13 cellular contexts compared by ENCODE assay signal in genomic region chr7:116652793-116653192, GRCh38. TPM values are rescaled to one million over a fixed set of nuclear protein-coding genes. Genes with fewer than 3 reads are reported as not detected.
DNase-seq lines count a peak whose midpoint lies in the region; ATAC-seq and TF ChIP-seq lines count a peak whose summit lies in the region.
"Had no signal": no experiment of that assay in that cellular context is flagged by ENCODE, and none has a peak within 500 bp of the region (broad histone marks: within the 10 kb centered on the region; RNA-seq: fewer than 3 reads in every experiment).

No MANE protein-coding gene starts in this region.

- ATAC-seq in activated T-cell treated with anti-CD3 and anti-CD28 coated beads, Interleukin-2, amount 50 U/mL, for 72 hours (replicated peaks in 1 of 2) = peak; percentile 84

- no peak overlapping the region for H3K4me2 ChIP-seq in MM.1S (ENCODE audit: low read depth, low read length)
- H3K4me2 ChIP-seq: neural progenitor cell had no signal

- H3K9me2 ChIP-seq in MM.1S (replicated peaks; ENCODE audit: insufficient read depth, low read length) = no peaks in the 10 kb centered on the region

- H3K27ac ChIP-seq in epithelial cell of prostate (peak overlapping the region; percentile 99), vagina (peak overlapping the region; percentile 32), MM.1S (ENCODE audit: low read length) (no peak overlapping the region)
- H3K27ac ChIP-seq: colonic mucosa, neural progenitor cell, SK-N-MC, VCaP had no signal

- no peak overlapping the region for H2AFZ ChIP-seq in MM.1S (ENCODE audit: low read length)
- H2AFZ ChIP-seq: neural progenitor cell had no signal

- H3K4me3 ChIP-seq in vagina (no peak overlapping the region), MM.1S (ENCODE audit: low read length) (no peak overlapping the region)
- H3K4me3 ChIP-seq: colonic mucosa, neural progenitor cell, SK-N-MC had no signal

- H3F3A ChIP-seq in MM.1S (ENCODE audit: insufficient read depth, low read length) = no peaks in the 10 kb centered on the region

- peaks cover 41% of the 10 kb centered on the region for H3K27me3 Mint-ChIP-seq in activated T-cell treated with anti-CD3 and anti-CD28 coated beads, Interleukin-2, amount 50 U/mL, for 72 hours (ENCODE audit: low read depth)

- peaks cover 11% of the 10 kb centered on the region for H3K4me1 Mint-ChIP-seq in activated T-cell treated with anti-CD3 and anti-CD28 coated beads, Interleukin-2, amount 50 U/mL, for 72 hours (ENCODE audit: low read depth)
- H3K4me1 Mint-ChIP-seq: neural progenitor cell had no signal

- H3K9me3 Mint-ChIP-seq in activated T-cell treated with anti-CD3 and anti-CD28 coated beads, Interleukin-2, amount 50 U/mL, for 72 hours = no peaks in the 10 kb centered on the region
- H3K9me3 Mint-ChIP-seq: neural progenitor cell had no signal

- no peaks in the 10 kb centered on the region for H3K9me3 ChIP-seq in vagina
- no peaks in the 10 kb centered on the region for H3K9me3 ChIP-seq in MM.1S (replicated peaks; ENCODE audit: insufficient read depth, low read length)
- H3K9me3 ChIP-seq: colonic mucosa had no signal

- H3K79me2 ChIP-seq in MM.1S (ENCODE audit: low read length) = no peaks in the 10 kb centered on the region

- intact Hi-C loops in vagina (cut with DNase I) = no loop called here

- no peaks in the 10 kb centered on the region for H3K27me3 ChIP-seq in vagina
- H3K27me3 ChIP-seq in MM.1S (replicated peaks; ENCODE audit: insufficient read depth, low read length) = no peaks in the 10 kb centered on the region
- H3K27me3 ChIP-seq: colonic mucosa, neural progenitor cell had no signal

- DNase-seq in activated T-cell treated with anti-CD3 and anti-CD28 coated beads, Interleukin-2, amount 50 U/mL, for 72 hours = peak; percentile 6
- DNase-seq in activated T-cell treated with anti-CD3 and anti-CD28 coated beads for 4 hours (no peak), NCI-H2171 (lab: John Stamatoyannopoulos, UW) (peak; percentile 44), epithelial cell of prostate (ENCODE audit: low read depth, low spot score) (peak; percentile 91), vagina (ENCODE audit: extremely low spot score in 2 of 2) (no peak), NCI-H1930 (lab: John Stamatoyannopoulos, UW) (no peak), MM.1S (no peak)
- DNase-seq in activated CD4-positive, alpha-beta T cell treated with anti-CD3 and anti-CD28 coated beads for 48 hours = no peak
- DNase-seq: activated CD8-positive, alpha-beta memory T cell treated with anti-CD3 and anti-CD28 coated beads, Interleukin-2, amount 50 U/mL, for 4 hours; colonic mucosa had no signal

- H3K36me3 ChIP-seq in vagina (no peaks in the 10 kb centered on the region), MM.1S (replicated peaks; ENCODE audit: insufficient read depth, low read length) (no peaks in the 10 kb centered on the region)
- H3K36me3 ChIP-seq: colonic mucosa, neural progenitor cell had no signal

- no peak overlapping the region for H3K4me3 Mint-ChIP-seq in activated T-cell treated with anti-CD3 and anti-CD28 coated beads, Interleukin-2, amount 50 U/mL, for 72 hours
- H3K4me3 Mint-ChIP-seq: neural progenitor cell had no signal

- H3K4me1 ChIP-seq in vagina (no peaks in the 10 kb centered on the region), MM.1S (ENCODE audit: low read length) (no peaks in the 10 kb centered on the region)
- H3K4me1 ChIP-seq: colonic mucosa, neural progenitor cell had no signal

- H3K9ac ChIP-seq in MM.1S (ENCODE audit: low read length) = no peak overlapping the region
- H3K9ac ChIP-seq: neural progenitor cell had no signal

- H4K20me1 ChIP-seq in MM.1S (ENCODE audit: insufficient read depth, low read length) = no peaks in the 10 kb centered on the region

- no peak for TF ChIP-seq POLR2A in vagina (IDR thresholded peaks at IDR 0.05)

- no peak overlapping the region for H3K27ac Mint-ChIP-seq in activated T-cell treated with anti-CD3 and anti-CD28 coated beads, Interleukin-2, amount 50 U/mL, for 72 hours
- H3K27ac Mint-ChIP-seq: neural progenitor cell had no signal

- TF ChIP-seq CTCF in vagina (IDR thresholded peaks at IDR 0.05) (no peak), MM.1S (IDR thresholded peaks at IDR 0.05; ENCODE audit: low read length) (no peak)

- no peaks in the 10 kb centered on the region for H3K36me3 Mint-ChIP-seq in activated T-cell treated with anti-CD3 and anti-CD28 coated beads, Interleukin-2, amount 50 U/mL, for 72 hours (ENCODE audit: insufficient read depth in 2 of 2)
- H3K36me3 Mint-ChIP-seq: neural progenitor cell had no signal

RNA-seq across cellular contexts. Expression of gene MET, which starts 19.2 kb away (rescaled TPM):
- total RNA-seq in activated T-cell treated with anti-CD3 and anti-CD28 coated beads, Interleukin-2, amount 50 U/mL, for 72 hours = 1 to 10 TPM; 2.4 TPM
- 15.2 TPM for total RNA-seq in vagina

Comparison
In these comparisons a context has a peak if more than half of its experiments do, and no peak if none do; other contexts are left out.
1. DNase-seq: peak in activated T-cell treated with anti-CD3 and anti-CD28 coated beads, Interleukin-2, amount 50 U/mL, for 72 hours (2 of 2), NCI-H2171 (single experiment) and epithelial cell of prostate (single experiment); none in activated T-cell treated with anti-CD3 and anti-CD28 coated beads for 4 hours (single experiment), vagina (0 of 2), NCI-H1930 (0 of 2), MM.1S (single experiment) and activated CD4-positive, alpha-beta T cell treated with anti-CD3 and anti-CD28 coated beads for 48 hours (single experiment).